Comparison of ENCODE assay signal across 9 cellular contexts in the genomic region with DNA sequence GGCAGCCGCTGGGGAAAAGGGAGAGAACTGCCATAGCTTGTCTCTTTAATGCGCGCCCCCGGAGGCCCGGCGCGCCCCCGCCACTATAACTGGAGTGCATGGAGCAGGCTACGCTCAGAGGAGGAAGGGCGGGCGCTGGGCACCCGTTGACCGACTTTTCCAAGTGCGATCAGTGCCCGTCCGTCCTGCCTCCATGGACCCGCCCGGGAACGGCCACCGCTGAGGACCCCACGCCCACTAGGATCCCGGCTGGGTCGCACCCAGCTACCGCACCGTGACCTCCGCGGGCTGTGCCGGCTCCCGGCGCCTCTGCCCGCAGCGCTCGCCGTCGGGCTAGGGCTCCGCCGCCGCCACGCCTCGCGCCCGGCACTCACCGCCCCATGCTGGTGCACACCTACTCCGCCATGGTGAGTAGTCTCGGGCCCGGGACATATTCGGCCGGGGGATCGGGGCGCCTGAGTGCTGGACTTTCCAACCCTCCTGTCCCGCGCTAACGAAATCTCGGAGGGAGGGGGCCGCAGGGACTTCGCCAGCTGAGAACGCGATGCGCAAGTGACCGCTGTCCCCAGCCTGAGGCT. TPM values are rescaled to one million over a fixed set of nuclear protein-coding genes. Genes with fewer than 3 reads are reported as not detected.
DNase-seq lines count a peak whose midpoint lies in the region; TF ChIP-seq lines count a peak whose summit lies in the region.
"Had no signal": no experiment of that assay in that cellular context is flagged by ENCODE, and none has a peak within 500 bp of the region (broad histone marks: within the 10 kb centered on the region; RNA-seq: fewer than 3 reads in every experiment).

A gene (plus strand): TSS at position 117 of the 578 bp plus-strand sequence. CDS start 264 bp downstream, at position 381.

- H3K4me2 ChIP-seq in smooth muscle cell = peak within 1 kb of the TSS; percentile 93
- H3K4me2 ChIP-seq in Karpas-422 (ENCODE audit: low read depth, low read length, poor library complexity, severe bottlenecking) = no peak within 1 kb of the TSS

- H3K79me2 ChIP-seq in smooth muscle cell (ENCODE audit: low read depth) = no peaks in the 10 kb centered on the region
- no peaks in the 10 kb centered on the region for H3K79me2 ChIP-seq in Karpas-422 (ENCODE audit: low read length)

- peaks cover 12% of the 10 kb centered on the region for H3K4me1 ChIP-seq in smooth muscle cell (ENCODE audit: low read depth)
- H3K4me1 ChIP-seq in Karpas-422 (ENCODE audit: low read length) = peaks cover 14% of the 10 kb centered on the region

- H3F3A ChIP-seq in smooth muscle cell (ENCODE audit: low read depth) = peaks cover 3% of the 10 kb centered on the region

- TF ChIP-seq CTCF in AG10803 (conservative IDR thresholded peaks at IDR 0.05; ENCODE audit: low read length) = no peak
- no peak for TF ChIP-seq CTCF in smooth muscle cell (IDR thresholded peaks at IDR 0.05; ENCODE audit: borderline replicate concordance, insufficient read depth, poor library complexity, severe bottlenecking)

- peak within 1 kb of the TSS; percentile 59 for H3K4me3 ChIP-seq in AG10803 (ENCODE audit: low read length)
- peak within 1 kb of the TSS; percentile 62 for H3K4me3 ChIP-seq in smooth muscle cell
- no peak within 1 kb of the TSS for H3K4me3 ChIP-seq in Karpas-422 (ENCODE audit: low read length)

- WGBS in smooth muscle cell (ENCODE audit: low lambda C conversion rate) = 2% methylated on average over 57 of the region's 60 CpGs

- no peak within 1 kb of the TSS for H3K9ac ChIP-seq in smooth muscle cell (ENCODE audit: low read depth)
- no peak within 1 kb of the TSS for H3K9ac ChIP-seq in Karpas-422 (ENCODE audit: low read length)

- H2AFZ ChIP-seq in smooth muscle cell (ENCODE audit: low read depth) = no peak within 1 kb of the TSS
- no peak within 1 kb of the TSS for H2AFZ ChIP-seq in Karpas-422 (ENCODE audit: low read length)

- no peaks in the 10 kb centered on the region for H3K36me3 ChIP-seq in smooth muscle cell (ENCODE audit: low read depth)
- H3K36me3 ChIP-seq in Karpas-422 (ENCODE audit: insufficient read depth, low read length) = no peaks in the 10 kb centered on the region

- no peak for DNase-seq in AG10803 (ENCODE audit: low read depth)
- DNase-seq in M059J (ENCODE audit: low read depth) = peak; percentile 57
- peak in 44 of 61 donors; percentile 10 to 72 (median 40) for DNase-seq in caudate nucleus (lab: John Stamatoyannopoulos, UW)
- peak; percentile 71 for DNase-seq in iPS-NIHi11 (ENCODE audit: low spot score)
- no peak for DNase-seq in smooth muscle cell (lab: John Stamatoyannopoulos, UW; ENCODE audit: unreplicated experiment)
- no peak for DNase-seq in Karpas-422
- DNase-seq in HK-2 (ENCODE audit: unreplicated experiment) = no peak
- DNase-seq in SIG-M5 (lab: John Stamatoyannopoulos, UW) = no peak
- DNase-seq: activated naive CD8-positive, alpha-beta T cell treated with anti-CD3 and anti-CD28 coated beads, Interleukin-2, amount 10 ng/mL, durations not matched to agents 7 days and 5 days had no signal

- no peaks in the 10 kb centered on the region for H3K9me2 ChIP-seq in Karpas-422 (replicated peaks; ENCODE audit: insufficient read depth, low read length)

- H3K27ac ChIP-seq in caudate nucleus (ENCODE audit: low read depth, low read length) (no peak within 1 kb of the TSS), smooth muscle cell (ENCODE audit: low read depth) (no peak within 1 kb of the TSS), Karpas-422 (ENCODE audit: low read length) (no peak within 1 kb of the TSS)

- H3K27me3 ChIP-seq in smooth muscle cell (ENCODE audit: low read depth) (peaks cover 71% of the 10 kb centered on the region), Karpas-422 (ENCODE audit: low read length) (no peaks in the 10 kb centered on the region)

- H4K20me1 ChIP-seq in smooth muscle cell (ENCODE audit: low read depth) (no peaks in the 10 kb centered on the region), Karpas-422 (ENCODE audit: insufficient read depth, low read depth, low read length) (no peaks in the 10 kb centered on the region)

- H3K9me3 ChIP-seq in smooth muscle cell (replicated peaks; ENCODE audit: low read depth) (no peaks in the 10 kb centered on the region), Karpas-422 (ENCODE audit: low read length) (no peaks in the 10 kb centered on the region)

RNA-seq across cellular contexts. Expression of the gene that starts here (rescaled TPM):
- not detected in 2 replicates for total RNA-seq in M059J (2014; rRNA removed; shearing (Covaris generic))
- 0.36 and 1.2 TPM in 2 replicates for total RNA-seq in smooth muscle cell
- 0.30 and 0.80 TPM in 2 replicates for polyA plus RNA-seq in smooth muscle cell
- 0.56 and 1.4 TPM in 2 replicates for total RNA-seq in Karpas-422 (2014; rRNA removed; shearing (Covaris generic); ENCODE audit: low replicate concordance)

Comparison
In these comparisons a context has a peak if more than half of its experiments do, and no peak if none do; other contexts are left out.
1. Peak in DNase-seq in M059J; RNA of the gene not detected or under 1 TPM.
2. DNase-seq: peak in caudate nucleus (44 of 61) and iPS-NIHi11 (single experiment); none in AG10803 (single experiment), smooth muscle cell (single experiment), Karpas-422 (single experiment), HK-2 (single experiment) and SIG-M5 (single experiment).